In the genomic region with DNA sequence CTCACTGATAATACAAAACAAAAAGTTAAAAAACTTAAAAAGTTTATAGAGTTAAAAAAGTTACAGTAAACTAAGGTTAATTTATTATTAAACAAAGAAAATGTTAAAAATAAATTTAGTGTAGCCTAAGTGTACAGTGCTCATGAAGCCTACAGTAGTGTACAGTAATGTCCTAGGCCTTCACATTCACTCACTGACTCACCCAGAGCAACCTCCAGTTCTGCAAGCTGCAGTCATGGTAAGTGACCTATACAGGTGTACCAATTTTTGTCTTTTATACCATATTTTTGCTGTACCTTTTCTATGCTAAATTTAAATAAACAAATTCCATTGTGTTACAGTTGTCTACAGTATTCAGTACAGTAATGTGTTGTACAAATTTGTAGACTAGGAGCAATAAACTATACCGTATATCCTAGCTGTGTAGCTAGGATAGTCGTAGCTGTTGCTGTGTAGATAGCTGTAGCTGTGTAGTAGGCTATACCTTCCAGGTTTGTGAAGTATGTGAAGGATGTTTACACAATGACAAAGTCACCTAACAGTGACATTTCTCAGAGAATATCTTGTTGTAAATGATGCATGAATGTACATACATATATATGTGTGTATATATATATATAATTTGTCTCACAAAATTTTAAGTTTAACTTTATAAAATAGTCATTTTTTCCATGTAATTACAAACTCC, we compare ENCODE assay signal across 20 cellular contexts.
"Had no signal": no experiment of that assay in that cellular context is flagged by ENCODE, and none has a peak within 500 bp of the region (broad histone marks: within the 10 kb centered on the region; RNA-seq: fewer than 3 reads in every experiment).

No MANE protein-coding gene starts in this region.

- DNase-seq: activated CD4-positive, alpha-beta T cell treated with anti-CD3 and anti-CD28 coated beads, Interleukin-2, amount 50 U/mL, for 1 hour; activated CD4-positive, CD25-positive, alpha-beta regulatory T cell treated with anti-CD3 and anti-CD28 coated beads, Interleukin-2, amount 50 U/mL, for 72 hours; activated CD8-positive, alpha-beta memory T cell treated with anti-CD3 and anti-CD28 coated beads, Interleukin-2, amount 50 U/mL, for 4 hours; activated naive CD4-positive, alpha-beta T cell treated with anti-CD3 and anti-CD28 coated beads for 36 hours; activated naive CD8-positive, alpha-beta T cell treated with anti-CD3 and anti-CD28 coated beads, Interleukin-2, amount 50 U/mL, for 24 hours; activated T-cell treated with anti-CD3 and anti-CD28 coated beads, Interleukin-2, amount 50 U/mL, for 4 hours; anterior cingulate cortex; cortex of kidney; heart right ventricle; mesendoderm; naive thymus-derived CD4-positive, alpha-beta T cell; right cardiac atrium; stimulated activated CD4-positive, alpha-beta T cell treated with anti-CD3 and anti-CD28 coated beads, Interleukin-15, amount 100 ng/mL, for 24 hours; stimulated activated CD4-positive, alpha-beta T cell treated with anti-CD3 and anti-CD28 coated beads, Interleukin-2, amount 100 ng/mL, for 48 hours; transverse colon had no signal

- H3K36me3 ChIP-seq: gastroesophageal sphincter, heart right ventricle, neural progenitor cell, prostate gland, transverse colon had no signal

- H3K4me1 ChIP-seq: neural progenitor cell had no signal

- H3K9me3 ChIP-seq: gastroesophageal sphincter, heart right ventricle, prostate gland, transverse colon had no signal

- H3K4me3 ChIP-seq: gastroesophageal sphincter, heart right ventricle, neural progenitor cell, prostate gland, transverse colon had no signal

- H3K27me3 ChIP-seq: gastroesophageal sphincter, heart right ventricle, neural progenitor cell, transverse colon had no signal

- H3K27ac ChIP-seq: gastroesophageal sphincter, heart right ventricle, neural progenitor cell, prostate gland, transverse colon, VCaP had no signal

- ATAC-seq: activated naive CD8-positive, alpha-beta T cell treated with anti-CD3 and anti-CD28 coated beads, Interleukin-2, amount 50 U/mL, for 24 hours; activated T-cell treated with anti-CD3 and anti-CD28 coated beads, Interleukin-2, amount 50 U/mL, for 4 hours; esophagus mucosa; gastroesophageal sphincter; heart right ventricle; naive thymus-derived CD4-positive, alpha-beta T cell; right cardiac atrium had no signal

- H3K9ac ChIP-seq: neural progenitor cell had no signal
